Comparison of ENCODE assay signal across 14 cellular contexts in the genomic region with DNA sequence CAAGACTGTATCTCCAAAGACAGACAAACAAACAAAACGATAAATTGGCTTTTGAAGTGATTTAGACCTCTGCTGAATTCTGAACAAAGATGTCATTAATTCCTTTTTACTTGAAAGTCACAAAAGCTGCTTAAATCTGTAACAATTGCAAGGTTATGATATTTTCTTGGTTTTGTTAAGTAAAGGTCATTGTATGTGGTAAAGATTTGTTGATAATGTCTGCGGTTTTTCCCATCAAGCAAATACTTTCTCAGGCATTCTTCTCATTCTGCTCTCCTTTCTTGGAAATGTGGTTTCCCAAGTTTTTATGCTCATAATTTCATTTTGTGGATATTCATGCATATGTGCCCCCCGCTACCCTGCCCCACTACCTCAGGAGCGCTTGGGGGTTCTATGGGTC.
DNase-seq lines count a peak whose midpoint lies in the region; ATAC-seq and TF ChIP-seq lines count a peak whose summit lies in the region.
"Had no signal": no experiment of that assay in that cellular context is flagged by ENCODE, and none has a peak within 500 bp of the region (broad histone marks: within the 10 kb centered on the region; RNA-seq: fewer than 3 reads in every experiment).

No MANE protein-coding gene starts in this region.

- H3K4me1 Mint-ChIP-seq in H9 = no peaks in the 10 kb centered on the region
- H3K4me1 Mint-ChIP-seq: CD14-positive monocyte had no signal

- TF ChIP-seq CTCF in brain microvascular endothelial cell (IDR thresholded peaks at IDR 0.05; ENCODE audit: low read depth, low read length, missing control alignments) (no peak), H9 (conservative IDR thresholded peaks at IDR 0.05) (no peak), upper lobe of right lung (IDR thresholded peaks at IDR 0.05) (no peak)

- H3K27me3 ChIP-seq in SJSA1 (replicated peaks) (no peaks in the 10 kb centered on the region), brain microvascular endothelial cell (replicated peaks) (no peaks in the 10 kb centered on the region), H9 (ENCODE audit: insufficient read depth, low read length) (no peaks in the 10 kb centered on the region), upper lobe of right lung (no peaks in the 10 kb centered on the region)

- no peak overlapping the region for H3K23ac ChIP-seq in H9 (ENCODE audit: insufficient read length, low read depth, low read length)

- no peak overlapping the region for H3K4me3 Mint-ChIP-seq in H9
- H3K4me3 Mint-ChIP-seq: CD14-positive monocyte; CD8-positive, alpha-beta T cell had no signal

- H3K27ac ChIP-seq in SJSA1 (peak overlapping the region; percentile 81), brain microvascular endothelial cell (no peak overlapping the region), H9 (ENCODE audit: insufficient read length, low read depth, low read length) (no peak overlapping the region), upper lobe of right lung (no peak overlapping the region)
- H3K27ac ChIP-seq: A549 had no signal

- H3K4me3 ChIP-seq in SJSA1 (no peak overlapping the region), brain microvascular endothelial cell (ENCODE audit: low read depth, low read length) (no peak overlapping the region), upper lobe of right lung (no peak overlapping the region)
- H3K4me3 ChIP-seq: A549 had no signal

- H3K56ac ChIP-seq in H9 (ENCODE audit: insufficient read length, low read depth, low read length) = no peak overlapping the region

- H2AK5ac ChIP-seq in H9 (ENCODE audit: insufficient read length, low read length) = no peak overlapping the region

- H3K36me3 ChIP-seq in SJSA1 (peaks cover 9% of the 10 kb centered on the region), brain microvascular endothelial cell (replicated peaks) (no peaks in the 10 kb centered on the region), upper lobe of right lung (peaks cover 5% of the 10 kb centered on the region)

- intact Hi-C loops in upper lobe of right lung (cut with DNase I) = no loop called here

- H3K9me3 ChIP-seq in SJSA1 (replicated peaks) (no peaks in the 10 kb centered on the region), H9 (ENCODE audit: control insufficient read depth, low read depth, low read length) (no peaks in the 10 kb centered on the region), upper lobe of right lung (no peaks in the 10 kb centered on the region)
- H3K9me3 ChIP-seq: A549 had no signal

- H3K9ac ChIP-seq in H9 (ENCODE audit: extremely low read depth, insufficient read length, low read length) = no peak overlapping the region

- no peaks in the 10 kb centered on the region for H3K79me2 ChIP-seq in H9 (ENCODE audit: insufficient read depth, low read length)

- no peak overlapping the region for H2AFZ ChIP-seq in H9 (ENCODE audit: low read length)

- no peak overlapping the region for H2BK120ac ChIP-seq in H9 (ENCODE audit: low read depth, low read length, poor library complexity, severe bottlenecking)

- no peak overlapping the region for H2BK15ac ChIP-seq in H9 (ENCODE audit: low read depth, low read length)

- H3K27ac Mint-ChIP-seq in H9 = no peak overlapping the region
- H3K27ac Mint-ChIP-seq: CD14-positive monocyte; CD8-positive, alpha-beta T cell had no signal

- no peak overlapping the region for H3T11ph ChIP-seq in H9 (ENCODE audit: low read length)

- no peak overlapping the region for H2BK12ac ChIP-seq in H9 (ENCODE audit: insufficient read length, low read depth, low read length)

- DNase-seq in SJSA1 (ENCODE audit: low read depth in 1 of 2, low spot score in 2 of 2) (peak in 1 of 2 experiments; percentile 73), brain microvascular endothelial cell (peak; percentile 15), iris pigment epithelial cell (ENCODE audit: low read depth) (peak; percentile 67), NCI-H748 treated with DMSO at 0.1 percent for 48 hours (lab: John Stamatoyannopoulos, UW) (no peak), H9 (no peak), upper lobe of right lung (no peak)
- DNase-seq: CD8-positive, alpha-beta T cell; COR-L47; DMS153; DMS79 treated with DMSO at 0.1 percent for 48 hours; GDM1 had no signal

- no peak for ATAC-seq in activated CD4-positive, CD25-positive, alpha-beta regulatory T cell treated with anti-CD3 and anti-CD28 coated beads, Interleukin-2, amount 50 U/mL, for 24 hours
- ATAC-seq in upper lobe of right lung = no peak
- ATAC-seq: A549; CD8-positive, alpha-beta T cell had no signal

- H4K91ac ChIP-seq in H9 (ENCODE audit: insufficient read length, low read depth, low read length) = no peak overlapping the region

- no peak overlapping the region for H4K8ac ChIP-seq in H9 (replicated peaks; ENCODE audit: insufficient read length, low read depth, low read length)

- no peak overlapping the region for H3K4me2 ChIP-seq in H9 (ENCODE audit: insufficient read depth, insufficient read length, low read length)
- H3K4me2 ChIP-seq: A549 had no signal

- H3K79me1 ChIP-seq in H9 (ENCODE audit: insufficient read depth, low read depth, low read length, poor library complexity, severe bottlenecking) = no peaks in the 10 kb centered on the region

- H3K36me3 Mint-ChIP-seq in H9 (ENCODE audit: insufficient read depth in 1 of 3, low read depth in 3 of 3) = peaks cover 3 to 21% (median 9%) of the 10 kb centered on the region in 3 experiments; a peak in 5 of 7 replicates

- H3K4me1 ChIP-seq in SJSA1 (replicated peaks) = peaks cover 41% of the 10 kb centered on the region
- H3K4me1 ChIP-seq in H9 (ENCODE audit: insufficient read depth, low read length) = no peaks in the 10 kb centered on the region
- no peaks in the 10 kb centered on the region for H3K4me1 ChIP-seq in upper lobe of right lung

- H3K27me3 Mint-ChIP-seq in H9 (ENCODE audit: low read depth) = no peaks in the 10 kb centered on the region

- in situ Hi-C loops in brain microvascular endothelial cell (cut with HindIII; ENCODE audit: low pct_ligation_motif_present, low sequenced_read_pairs) = no loop called here

- H2BK20ac ChIP-seq in H9 (ENCODE audit: low read depth, low read length, poor library complexity, severe bottlenecking) = no peak overlapping the region

- no peak overlapping the region for H2BK5ac ChIP-seq in H9 (ENCODE audit: insufficient read length, low read length)

- no peaks in the 10 kb centered on the region for H4K20me1 ChIP-seq in H9 (ENCODE audit: control insufficient read depth, insufficient read depth, insufficient read length)

- no peak overlapping the region for H3K14ac ChIP-seq in H9 (ENCODE audit: insufficient read depth, low read length)

- H4K5ac ChIP-seq in H9 (ENCODE audit: insufficient read length, low read depth, low read length) = no peak overlapping the region

- H3K18ac ChIP-seq in H9 (ENCODE audit: insufficient read length, low read depth, low read length) = no peak overlapping the region

- H3K23me2 ChIP-seq in H9 (ENCODE audit: insufficient read length, low read depth, low read length, poor library complexity, severe bottlenecking) = no peaks in the 10 kb centered on the region

- H3K9me3 Mint-ChIP-seq in H9 = no peaks in the 10 kb centered on the region
- H3K9me3 Mint-ChIP-seq: CD8-positive, alpha-beta T cell had no signal

- no peak overlapping the region for H3K4ac ChIP-seq in H9 (ENCODE audit: low read depth, low read length)

- no CpG with 5 or more reads among the region's 4 CpGs for WGBS in H9 (ENCODE audit: extremely low coverage, insufficient read length, low lambda C conversion rate)

Comparison
In these comparisons a context has a peak if more than half of its experiments do, and no peak if none do; other contexts are left out.
1. DNase-seq: peak in brain microvascular endothelial cell (single experiment) and iris pigment epithelial cell (single experiment); none in NCI-H748 treated with DMSO at 0.1 percent for 48 hours (single experiment), H9 (single experiment) and upper lobe of right lung (single experiment).